Comparison of ENCODE assay signal across 35 cellular contexts in genomic region chr7:55285665-55286064, GRCh38.
"Had no signal": no experiment of that assay in that cellular context is flagged by ENCODE, and none has a peak within 500 bp of the region (broad histone marks: within the 10 kb centered on the region; RNA-seq: fewer than 3 reads in every experiment).

No MANE protein-coding gene starts in this region.

- H3K4me3 ChIP-seq: MG63 had no signal

- H3K9me3 ChIP-seq: MG63 had no signal

- H3K36me3 ChIP-seq: MG63 had no signal

- DNase-seq: Karpas-422, Kasumi-1, MG63, MM.1S, MV-4-11, NCI-H1048, NCI-H1092, NCI-H1092 treated with DMSO at 0.1 percent for 48 hours, NCI-H1105, NCI-H1105 treated with DMSO at 0.1 percent for 48 hours, NCI-H1417, NCI-H1417 treated with DMSO at 0.1 percent for 48 hours, NCI-H1436, NCI-H1436 treated with DMSO at 0.1 percent for 48 hours, NCI-H146, NCI-H1694, NCI-H1694 treated with DMSO at 0.1 percent for 48 hours, NCI-H187, NCI-H187 treated with DMSO at 0.1 percent for 48 hours, NCI-H1930, NCI-H2029, NCI-H2029 treated with DMSO at 0.1 percent for 48 hours, NCI-H2081, NCI-H2081 treated with DMSO at 0.1 percent for 48 hours, NCI-H2107, NCI-H2171, NCI-H2171 treated with DMSO at 0.1 percent for 48 hours, NCI-H2227 treated with DMSO at 0.1 percent for 48 hours, NCI-H226, NCI-H345, NCI-H446, NCI-H446 treated with DMSO at 0.1 percent for 48 hours, NCI-H510A, NCI-H510A treated with DMSO at 0.1 percent for 48 hours, NCI-H524 had no signal
